ENCODE assay signal across 10 cellular contexts in the genomic region with DNA sequence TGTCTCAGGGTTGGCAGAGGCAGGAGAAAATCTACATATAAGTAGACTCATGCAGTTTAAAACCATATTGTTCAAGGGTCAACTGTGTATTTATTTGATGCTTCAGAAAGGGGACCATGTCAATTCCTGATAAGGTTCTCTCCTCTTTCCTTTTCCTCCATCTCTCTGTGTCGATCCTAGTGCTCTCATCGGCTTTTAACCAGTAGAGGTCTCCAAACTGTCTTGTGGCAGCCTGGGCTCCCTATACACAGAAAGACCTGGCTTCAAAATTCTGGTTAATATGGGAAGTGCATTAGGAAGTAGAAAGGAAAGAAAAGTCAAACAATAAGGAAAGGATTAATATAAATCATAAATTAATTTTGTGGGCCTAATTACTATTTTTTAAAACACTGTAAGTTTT.
DNase-seq lines count a peak whose midpoint lies in the region; ATAC-seq and TF ChIP-seq lines count a peak whose summit lies in the region.
"Had no signal": no experiment of that assay in that cellular context is flagged by ENCODE, and none has a peak within 500 bp of the region (broad histone marks: within the 10 kb centered on the region; RNA-seq: fewer than 3 reads in every experiment).

No MANE protein-coding gene starts in this region.

- no TSS peak for BruUV-seq in PC-3 (replicated peaks; lab: Mats Ljungman, UMichigan)

- H3K79me2 ChIP-seq in PC-3 (ENCODE audit: low read length), result no peaks in the 10 kb centered on the region

- H3K4me3 ChIP-seq in left ventricle myocardium inferior (no peak overlapping the region), heart left ventricle (no peak overlapping the region), PC-3 (ENCODE audit: low read length) (no peak overlapping the region), gastroesophageal sphincter (no peak overlapping the region)
- H3K4me3 ChIP-seq: HAP-1 had no signal

- no peak for DNase-seq in left ventricle myocardium inferior
- DNase-seq in heart left ventricle, result no peak
- peak; percentile 54 for DNase-seq in PC-3
- no peak for DNase-seq in activated T-helper 1 cell treated with anti-CD3 and anti-CD28 coated beads, Interleukin-12 subunit alpha, Interleukin-12 subunit beta, Interleukin-2, Interleukin-4 antibody, amounts not matched to agents 30 ng/mL and 10 ng/mL and 1 ng/mL, durations not matched to agents 14 hours and 24 hours and 36 hours (ENCODE audit: low spot score)
- DNase-seq in NCI-H2196 (lab: John Stamatoyannopoulos, UW; ENCODE audit: unreplicated experiment), result no peak
- DNase-seq in CD1c-positive myeloid dendritic cell (ENCODE audit: extremely low spot score), result no peak
- DNase-seq in T-helper 1 cell, result no peak
- DNase-seq: activated naive CD4-positive, alpha-beta T cell treated with Interleukin-2 at 50 U/mL for 16 hours had no signal

- no peak overlapping the region for H3K4me2 ChIP-seq in PC-3 (ENCODE audit: low read length)

- H3K9ac ChIP-seq in PC-3 (ENCODE audit: low read length), result no peak overlapping the region

- H3K27me3 ChIP-seq in left ventricle myocardium inferior (ENCODE audit: low read depth) (peaks cover 19% of the 10 kb centered on the region), heart left ventricle (peaks cover 0 to 4% (median 0%) of the 10 kb centered on the region in 9 donors), PC-3 (ENCODE audit: low read length) (peaks cover 17% of the 10 kb centered on the region), gastroesophageal sphincter (no peaks in the 10 kb centered on the region)

- H4K20me1 ChIP-seq in PC-3 (ENCODE audit: low read length), result no peaks in the 10 kb centered on the region

- peaks cover 7% of the 10 kb centered on the region for H3K9me3 ChIP-seq in left ventricle myocardium inferior (replicated peaks)
- H3K9me3 ChIP-seq in heart left ventricle, result peaks cover 0 to 7% (median 0%) of the 10 kb centered on the region in 12 donors
- no peaks in the 10 kb centered on the region for H3K9me3 ChIP-seq in PC-3 (ENCODE audit: low read length)
- H3K9me3 ChIP-seq in gastroesophageal sphincter, result no peaks in the 10 kb centered on the region
- H3K9me3 ChIP-seq: HAP-1 had no signal

- no peaks in the 10 kb centered on the region for H3K9me3 Mint-ChIP-seq in activated T-helper 1 cell treated with anti-CD3 and anti-CD28 coated beads, Interleukin-12 subunit alpha, Interleukin-12 subunit beta, Interleukin-2, Interleukin-4 antibody, amounts not matched to agents 30 ng/mL and 10 ng/mL and 1 ng/mL, durations not matched to agents 14 hours and 24 hours and 36 hours

- no peaks in the 10 kb centered on the region for H3K36me3 Mint-ChIP-seq in activated T-helper 1 cell treated with anti-CD3 and anti-CD28 coated beads, Interleukin-12 subunit alpha, Interleukin-12 subunit beta, Interleukin-2, Interleukin-4 antibody, amounts not matched to agents 30 ng/mL and 10 ng/mL and 1 ng/mL, durations not matched to agents 14 hours and 24 hours and 36 hours (ENCODE audit: low read depth)

- H3K4me3 Mint-ChIP-seq in activated T-helper 1 cell treated with anti-CD3 and anti-CD28 coated beads, Interleukin-12 subunit alpha, Interleukin-12 subunit beta, Interleukin-2, Interleukin-4 antibody, amounts not matched to agents 30 ng/mL and 10 ng/mL and 1 ng/mL, durations not matched to agents 14 hours and 24 hours and 36 hours, result no peak overlapping the region

- CTCF ChIA-PET in PC-3 (lab: Charles Lee), result no interaction called here

- POLR2A ChIA-PET in PC-3 (lab: Charles Lee; ENCODE audit: unreplicated experiment), result no interaction called here

- H3K27me3 Mint-ChIP-seq in activated T-helper 1 cell treated with anti-CD3 and anti-CD28 coated beads, Interleukin-12 subunit alpha, Interleukin-12 subunit beta, Interleukin-2, Interleukin-4 antibody, amounts not matched to agents 30 ng/mL and 10 ng/mL and 1 ng/mL, durations not matched to agents 14 hours and 24 hours and 36 hours (ENCODE audit: insufficient read depth), result peaks cover 3% of the 10 kb centered on the region

- no peak overlapping the region for H2AFZ ChIP-seq in PC-3 (ENCODE audit: low read length)

- WGBS in heart left ventricle, 4 donors, result 3 to 17% (median 16%) methylated on average over 2 of the region's 2 CpGs
- WGBS in gastroesophageal sphincter (ENCODE audit: low coverage in 1 of 2), 2 donors, result 41% methylated on average over 2 of the region's 2 CpGs

- no peak for ATAC-seq in heart left ventricle
- ATAC-seq in PC-3, result peak; percentile 81
- no peak for ATAC-seq in gastroesophageal sphincter

- no peak overlapping the region for H3K27ac ChIP-seq in left ventricle myocardium inferior (replicated peaks)
- no peak overlapping the region for H3K27ac ChIP-seq in heart left ventricle
- H3K27ac ChIP-seq in PC-3 (ENCODE audit: low read length), result no peak overlapping the region
- H3K27ac ChIP-seq in gastroesophageal sphincter, result no peak overlapping the region

- H3K36me3 ChIP-seq in left ventricle myocardium inferior (no peaks in the 10 kb centered on the region), heart left ventricle (no peaks in the 10 kb centered on the region), PC-3 (ENCODE audit: low read depth, low read length) (no peaks in the 10 kb centered on the region), gastroesophageal sphincter (no peaks in the 10 kb centered on the region)
- H3K36me3 ChIP-seq: HAP-1 had no signal

- TF ChIP-seq POLR2A in heart left ventricle (IDR thresholded peaks at IDR 0.05) (no peak), gastroesophageal sphincter (IDR thresholded peaks at IDR 0.05) (no peak)

- no peaks in the 10 kb centered on the region for H3K9me2 ChIP-seq in PC-3 (replicated peaks; ENCODE audit: low read length)

- TF ChIP-seq CTCF in left ventricle myocardium inferior (IDR thresholded peaks at IDR 0.05; ENCODE audit: borderline replicate concordance) (peak; percentile 50), heart left ventricle (IDR thresholded peaks at IDR 0.05) (peak in 6 of 12 donors; percentile 12 to 54 (median 33)), PC-3 (conservative IDR thresholded peaks at IDR 0.05; ENCODE audit: low read depth, low read length) (peak; percentile 69), gastroesophageal sphincter (IDR thresholded peaks at IDR 0.05) (peak in 3 of 4 experiments; percentile 10 to 48 (median 20))

- no peak for TF ChIP-seq EP300 in gastroesophageal sphincter (IDR thresholded peaks at IDR 0.05)

- no peak overlapping the region for H3K27ac Mint-ChIP-seq in activated T-helper 1 cell treated with anti-CD3 and anti-CD28 coated beads, Interleukin-12 subunit alpha, Interleukin-12 subunit beta, Interleukin-2, Interleukin-4 antibody, amounts not matched to agents 30 ng/mL and 10 ng/mL and 1 ng/mL, durations not matched to agents 14 hours and 24 hours and 36 hours

- H3K4me1 Mint-ChIP-seq in activated T-helper 1 cell treated with anti-CD3 and anti-CD28 coated beads, Interleukin-12 subunit alpha, Interleukin-12 subunit beta, Interleukin-2, Interleukin-4 antibody, amounts not matched to agents 30 ng/mL and 10 ng/mL and 1 ng/mL, durations not matched to agents 14 hours and 24 hours and 36 hours (ENCODE audit: low read depth), result no peaks in the 10 kb centered on the region

- intact Hi-C loops in left ventricle myocardium inferior (cut with micrococcal nuclease) (no loop called here), heart left ventricle (cut with DNase I) (loop anchor here in 3 of 10 donors (10.0 kb wide), 2 partner anchors 189 to 199 kb away; no protein-coding TSS in a partner anchor), PC-3 (cut with micrococcal nuclease) (loop anchor here (1.0 to 5.0 kb wide), 2 partner anchors 51 to 199 kb away; no protein-coding TSS in a partner anchor)
- intact Hi-C loops in activated T-helper 1 cell treated with anti-CD3 and anti-CD28 coated beads, Interleukin-12 subunit alpha, Interleukin-12 subunit beta, Interleukin-2, Interleukin-4 antibody, amounts not matched to agents 30 ng/mL and 10 ng/mL and 1 ng/mL, durations not matched to agents 14 hours and 24 hours and 36 hours (cut with micrococcal nuclease), result no loop called here

- H3F3A ChIP-seq in PC-3 (ENCODE audit: low read length, unreplicated experiment), result no peaks in the 10 kb centered on the region

- no peaks in the 10 kb centered on the region for H3K4me1 ChIP-seq in left ventricle myocardium inferior
- no peaks in the 10 kb centered on the region for H3K4me1 ChIP-seq in heart left ventricle
- no peaks in the 10 kb centered on the region for H3K4me1 ChIP-seq in PC-3 (ENCODE audit: insufficient read depth, low read length)
- peaks cover 0 to 9% (median 0%) of the 10 kb centered on the region in 3 donors for H3K4me1 ChIP-seq in gastroesophageal sphincter
- H3K4me1 ChIP-seq: HAP-1 had no signal
